Comparison of ENCODE assay signal across 24 cellular contexts in genomic region chr11:37762079-37762478, GRCh38.
"Had no signal": no experiment of that assay in that cellular context is flagged by ENCODE, and none has a peak within 500 bp of the region (broad histone marks: within the 10 kb centered on the region; RNA-seq: fewer than 3 reads in every experiment).

No MANE protein-coding gene starts in this region.

- FAIRE-seq: HepG2, K562, RCC 7860 had no signal

- H3K27me3 Mint-ChIP-seq: IgD-negative memory B cell, T-cell had no signal

- H3K27ac Mint-ChIP-seq: IgD-negative memory B cell, T-cell had no signal

- H3K27ac ChIP-seq: KMS-11 had no signal

- DNase-seq: Kasumi-1, MM.1S, NCI-H1092 treated with DMSO at 0.1 percent for 48 hours, NCI-H1436, NCI-H187, NCI-H2029, NCI-H2081 treated with DMSO at 0.1 percent for 48 hours, NCI-H2171, NCI-H446, NCI-H510A, NCI-H524 treated with DMSO at 0.1 percent for 48 hours, NCI-H69, NCI-H774, Right ventricle myocardium superior, RPMI8226, SIG-M5, SK-N-SH, SW 1271, T-cell had no signal

- ATAC-seq: HepG2, K562, T-cell had no signal

- H3K4me3 ChIP-seq: K562 had no signal

- H3K4me1 Mint-ChIP-seq: IgD-negative memory B cell, T-cell had no signal

- H3K36me3 Mint-ChIP-seq: IgD-negative memory B cell, T-cell had no signal

- H3K4me3 Mint-ChIP-seq: IgD-negative memory B cell, T-cell had no signal
